12 cellular contexts compared by ENCODE assay signal in the genomic region with DNA sequence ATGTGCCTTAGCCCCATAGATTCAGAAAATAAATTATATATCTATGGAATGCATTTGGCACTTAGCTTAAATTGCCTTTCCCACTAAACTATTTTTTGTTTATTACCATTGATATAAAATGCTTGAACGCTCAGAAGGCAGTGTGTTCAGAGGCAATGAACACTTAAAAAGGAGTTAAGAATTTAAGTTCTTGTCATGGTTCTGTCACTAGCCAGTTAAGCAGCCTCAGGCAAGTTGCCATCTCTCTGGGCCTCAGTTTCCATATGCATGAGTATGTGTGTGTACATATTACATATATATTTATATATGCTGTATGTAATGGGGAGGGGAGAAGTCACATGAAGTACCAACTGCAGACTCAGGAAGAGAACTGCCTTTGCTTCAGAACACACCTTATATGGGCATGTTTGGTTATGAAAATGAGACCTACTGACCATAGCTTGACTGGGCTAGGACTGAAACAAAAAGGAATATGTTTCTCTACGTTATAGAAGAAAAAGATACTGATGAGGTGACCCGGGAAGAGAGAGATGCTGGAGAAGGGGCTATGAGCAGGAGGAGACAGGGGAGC.
A peak's percentile ranks its signal among the peaks of the same experiment; 100 is the strongest.
DNase-seq lines count a peak whose midpoint lies in the region; ATAC-seq and TF ChIP-seq lines count a peak whose summit lies in the region.
"Had no signal": no experiment of that assay in that cellular context is flagged by ENCODE, and none has a peak within 500 bp of the region (broad histone marks: within the 10 kb centered on the region; RNA-seq: fewer than 3 reads in every experiment).

No MANE protein-coding gene starts in this region.

- H3K4me1 Mint-ChIP-seq in GM23338: no peaks in the 10 kb centered on the region; the same call in 2 of the 3 replicates

- H3K27me3 Mint-ChIP-seq in GM23338 (ENCODE audit: insufficient read depth, low read depth, poor library complexity): no peaks in the 10 kb centered on the region

- H3K27ac ChIP-seq in GM23338 (ENCODE audit: low read depth) (no peak overlapping the region), hepatocyte (no peak overlapping the region), smooth muscle cell (ENCODE audit: low read depth) (no peak overlapping the region)
- H3K27ac ChIP-seq: transverse colon had no signal

- no peaks in the 10 kb centered on the region for H3K36me3 Mint-ChIP-seq in GM23338 (ENCODE audit: low read depth)

- H3K4me2 ChIP-seq in GM23338 (no peak overlapping the region), hepatocyte (no peak overlapping the region), smooth muscle cell (no peak overlapping the region)

- H3K79me2 ChIP-seq in GM23338 (replicated peaks; ENCODE audit: insufficient read depth): no peaks in the 10 kb centered on the region
- H3K79me2 ChIP-seq in hepatocyte: no peaks in the 10 kb centered on the region
- no peaks in the 10 kb centered on the region for H3K79me2 ChIP-seq in smooth muscle cell (ENCODE audit: low read depth)

- no peaks in the 10 kb centered on the region for H3K9me2 ChIP-seq in GM23338 (ENCODE audit: insufficient read depth)
- no peaks in the 10 kb centered on the region for H3K9me2 ChIP-seq in hepatocyte (replicated peaks; ENCODE audit: insufficient read depth)

- DNase-seq in LHCN-M2 (ENCODE audit: low read depth): peak; percentile 55
- DNase-seq in mucosa of descending colon: no peak
- no peak for DNase-seq in GM23338 (ENCODE audit: low spot score)
- DNase-seq in occipital lobe (lab: John Stamatoyannopoulos, UW): no peak
- DNase-seq in hepatocyte (ENCODE audit: low spot score): no peak
- no peak for DNase-seq in smooth muscle cell (lab: John Stamatoyannopoulos, UW; ENCODE audit: unreplicated experiment)
- DNase-seq: activated naive CD4-positive, alpha-beta T cell; left ventricle myocardium superior; NCI-H2171 treated with DMSO at 0.1 percent for 48 hours; transverse colon had no signal

- no peak for TF ChIP-seq CTCF in mucosa of descending colon (IDR thresholded peaks at IDR 0.05)
- TF ChIP-seq CTCF in GM23338 (conservative IDR thresholded peaks at IDR 0.05; ENCODE audit: low read depth in 2 of 2): no peak
- no peak for TF ChIP-seq CTCF in hepatocyte (IDR thresholded peaks at IDR 0.05; ENCODE audit: poor library complexity)
- no peak for TF ChIP-seq CTCF in smooth muscle cell (IDR thresholded peaks at IDR 0.05; ENCODE audit: borderline replicate concordance, insufficient read depth, poor library complexity, severe bottlenecking)

- H3K4me1 ChIP-seq in mucosa of descending colon (ENCODE audit: low read depth) (peaks cover 5% of the 10 kb centered on the region), GM23338 (ENCODE audit: insufficient read depth) (no peaks in the 10 kb centered on the region), hepatocyte (ENCODE audit: insufficient read depth) (peaks cover 20% of the 10 kb centered on the region), smooth muscle cell (ENCODE audit: low read depth) (peaks cover 6% of the 10 kb centered on the region)

- 84% methylated on average over 3 of the region's 3 CpGs for WGBS in hepatocyte (ENCODE audit: low lambda C conversion rate, missing lambda C conversion rate)
- WGBS in smooth muscle cell (ENCODE audit: low lambda C conversion rate): 91% methylated on average over 3 of the region's 3 CpGs

- intact Hi-C loops in mucosa of descending colon (cut with DNase I, micrococcal nuclease): no loop called here

- no peaks in the 10 kb centered on the region for H3K36me3 ChIP-seq in mucosa of descending colon (ENCODE audit: low read depth)
- H3K36me3 ChIP-seq in GM23338 (ENCODE audit: insufficient read depth): no peaks in the 10 kb centered on the region
- H3K36me3 ChIP-seq in hepatocyte (replicated peaks; ENCODE audit: insufficient read depth, low read depth): no peaks in the 10 kb centered on the region
- H3K36me3 ChIP-seq in smooth muscle cell (ENCODE audit: low read depth): no peaks in the 10 kb centered on the region
- H3K36me3 ChIP-seq: transverse colon had no signal

- H3K27me3 ChIP-seq in GM23338 (ENCODE audit: insufficient read depth) (no peaks in the 10 kb centered on the region), hepatocyte (no peaks in the 10 kb centered on the region), smooth muscle cell (ENCODE audit: low read depth) (no peaks in the 10 kb centered on the region)
- H3K27me3 ChIP-seq: transverse colon had no signal

- no peaks in the 10 kb centered on the region for H3K9me3 Mint-ChIP-seq in GM23338

- no peak overlapping the region for H3K9ac ChIP-seq in smooth muscle cell (ENCODE audit: low read depth)

- no peaks in the 10 kb centered on the region for H4K20me1 ChIP-seq in GM23338 (replicated peaks; ENCODE audit: insufficient read depth)
- no peaks in the 10 kb centered on the region for H4K20me1 ChIP-seq in hepatocyte (ENCODE audit: insufficient read depth, poor library complexity, severe bottlenecking)
- no peaks in the 10 kb centered on the region for H4K20me1 ChIP-seq in smooth muscle cell (ENCODE audit: low read depth)

- H3K9me3 ChIP-seq in mucosa of descending colon (no peaks in the 10 kb centered on the region), hepatocyte (ENCODE audit: low read depth) (no peaks in the 10 kb centered on the region), smooth muscle cell (replicated peaks; ENCODE audit: low read depth) (no peaks in the 10 kb centered on the region)
- H3K9me3 ChIP-seq: transverse colon had no signal

- H2AFZ ChIP-seq in GM23338 (no peak overlapping the region), hepatocyte (no peak overlapping the region), smooth muscle cell (ENCODE audit: low read depth) (no peak overlapping the region)

- no peak overlapping the region for H3K4me3 Mint-ChIP-seq in GM23338

- ATAC-seq in GM18907 (IDR thresholded peaks at IDR 0.05; ENCODE audit: unreplicated experiment): peak; percentile 67
- peak; percentile 62 for ATAC-seq in HG02678 (IDR thresholded peaks at IDR 0.05; ENCODE audit: unreplicated experiment)
- peak; percentile 62 for ATAC-seq in mucosa of descending colon
- no peak for ATAC-seq in GM23338
- ATAC-seq: left ventricle myocardium superior had no signal

- H3K4me3 ChIP-seq in mucosa of descending colon (no peak overlapping the region), GM23338 (no peak overlapping the region), hepatocyte (no peak overlapping the region), smooth muscle cell (no peak overlapping the region)
- H3K4me3 ChIP-seq: transverse colon had no signal

- H3K27ac Mint-ChIP-seq in GM23338: no peak overlapping the region; the same call in 1 of the 2 replicates

- H3F3A ChIP-seq in GM23338 (replicated peaks; ENCODE audit: low read depth) (no peaks in the 10 kb centered on the region), smooth muscle cell (ENCODE audit: low read depth) (peaks cover 6% of the 10 kb centered on the region)

TF ChIP-seq in GM23338, 12 proteins besides CTCF, POLR2A, EP300 and RAD21 (continues in another document):
- no peak for TF ChIP-seq JUNB (IDR thresholded peaks at IDR 0.05; ENCODE audit: unreplicated experiment)
- TF ChIP-seq ZNF331 (CRISPR knock-in tag; IDR thresholded peaks at IDR 0.05; ENCODE audit: low read depth): no peak
- no peak for TF ChIP-seq STAT1 (IDR thresholded peaks at IDR 0.05; ENCODE audit: unreplicated experiment)
- TF ChIP-seq ZNF114 (CRISPR knock-in tag; IDR thresholded peaks at IDR 0.05): no peak
- no peak for TF ChIP-seq NANOG (IDR thresholded peaks at IDR 0.05; ENCODE audit: borderline replicate concordance)
- TF ChIP-seq, protein P1, sequence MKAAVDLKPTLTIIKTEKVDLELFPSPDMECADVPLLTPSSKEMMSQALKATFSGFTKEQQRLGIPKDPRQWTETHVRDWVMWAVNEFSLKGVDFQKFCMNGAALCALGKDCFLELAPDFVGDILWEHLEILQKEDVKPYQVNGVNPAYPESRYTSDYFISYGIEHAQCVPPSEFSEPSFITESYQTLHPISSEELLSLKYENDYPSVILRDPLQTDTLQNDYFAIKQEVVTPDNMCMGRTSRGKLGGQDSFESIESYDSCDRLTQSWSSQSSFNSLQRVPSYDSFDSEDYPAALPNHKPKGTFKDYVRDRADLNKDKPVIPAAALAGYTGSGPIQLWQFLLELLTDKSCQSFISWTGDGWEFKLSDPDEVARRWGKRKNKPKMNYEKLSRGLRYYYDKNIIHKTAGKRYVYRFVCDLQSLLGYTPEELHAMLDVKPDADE (IDR thresholded peaks at IDR 0.05): no peak
- TF ChIP-seq POLR2AphosphoS5 (IDR thresholded peaks at IDR 0.05; ENCODE audit: low read depth): no peak
- TF ChIP-seq EZH2 (IDR thresholded peaks at IDR 0.05; ENCODE audit: low read depth, unreplicated experiment): no peak
- TF ChIP-seq, protein P2, sequence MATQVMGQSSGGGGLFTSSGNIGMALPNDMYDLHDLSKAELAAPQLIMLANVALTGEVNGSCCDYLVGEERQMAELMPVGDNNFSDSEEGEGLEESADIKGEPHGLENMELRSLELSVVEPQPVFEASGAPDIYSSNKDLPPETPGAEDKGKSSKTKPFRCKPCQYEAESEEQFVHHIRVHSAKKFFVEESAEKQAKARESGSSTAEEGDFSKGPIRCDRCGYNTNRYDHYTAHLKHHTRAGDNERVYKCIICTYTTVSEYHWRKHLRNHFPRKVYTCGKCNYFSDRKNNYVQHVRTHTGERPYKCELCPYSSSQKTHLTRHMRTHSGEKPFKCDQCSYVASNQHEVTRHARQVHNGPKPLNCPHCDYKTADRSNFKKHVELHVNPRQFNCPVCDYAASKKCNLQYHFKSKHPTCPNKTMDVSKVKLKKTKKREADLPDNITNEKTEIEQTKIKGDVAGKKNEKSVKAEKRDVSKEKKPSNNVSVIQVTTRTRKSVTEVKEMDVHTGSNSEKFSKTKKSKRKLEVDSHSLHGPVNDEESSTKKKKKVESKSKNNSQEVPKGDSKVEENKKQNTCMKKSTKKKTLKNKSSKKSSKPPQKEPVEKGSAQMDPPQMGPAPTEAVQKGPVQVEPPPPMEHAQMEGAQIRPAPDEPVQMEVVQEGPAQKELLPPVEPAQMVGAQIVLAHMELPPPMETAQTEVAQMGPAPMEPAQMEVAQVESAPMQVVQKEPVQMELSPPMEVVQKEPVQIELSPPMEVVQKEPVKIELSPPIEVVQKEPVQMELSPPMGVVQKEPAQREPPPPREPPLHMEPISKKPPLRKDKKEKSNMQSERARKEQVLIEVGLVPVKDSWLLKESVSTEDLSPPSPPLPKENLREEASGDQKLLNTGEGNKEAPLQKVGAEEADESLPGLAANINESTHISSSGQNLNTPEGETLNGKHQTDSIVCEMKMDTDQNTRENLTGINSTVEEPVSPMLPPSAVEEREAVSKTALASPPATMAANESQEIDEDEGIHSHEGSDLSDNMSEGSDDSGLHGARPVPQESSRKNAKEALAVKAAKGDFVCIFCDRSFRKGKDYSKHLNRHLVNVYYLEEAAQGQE (IDR thresholded peaks at IDR 0.05; ENCODE audit: unreplicated experiment): no peak
